ENCODE assay signal across 19 cellular contexts in genomic region chr4:87056884-87057283, GRCh38.
DNase-seq lines count a peak whose midpoint lies in the region; ATAC-seq and TF ChIP-seq lines count a peak whose summit lies in the region.
"Had no signal": no experiment of that assay in that cellular context is flagged by ENCODE, and none has a peak within 500 bp of the region (broad histone marks: within the 10 kb centered on the region; RNA-seq: fewer than 3 reads in every experiment).

No MANE protein-coding gene starts in this region.

- ATAC-seq in thoracic aorta (ENCODE audit: insufficient number of reproducible peaks, low FRiP score, low read depth): no peak
- ATAC-seq: K562, T-cell had no signal

- H3K4me1 ChIP-seq in mucosa of rectum (ENCODE audit: control insufficient read depth in 2 of 2, insufficient read depth in 2 of 2, low read length in 2 of 2): peaks cover 46 to 54% of the 10 kb centered on the region in 2 donors
- H3K4me1 ChIP-seq in thoracic aorta (ENCODE audit: control insufficient read depth in 1 of 2, low read depth in 2 of 2): peaks cover 65 to 94% of the 10 kb centered on the region in 2 donors

- H3K27me3 ChIP-seq in mucosa of rectum (ENCODE audit: control insufficient read depth in 2 of 2, insufficient read depth in 2 of 2, low read length in 2 of 2): no peaks in the 10 kb centered on the region
- H3K27me3 ChIP-seq in thoracic aorta (replicated peaks; ENCODE audit: insufficient read depth): no peaks in the 10 kb centered on the region

- H3K27ac ChIP-seq in angular gyrus (ENCODE audit: low read depth, low read length): peak overlapping the region; percentile 11
- H3K27ac ChIP-seq in mucosa of rectum (ENCODE audit: low read depth in 2 of 2, low read length in 2 of 2): peak overlapping the region; percentile 46 to 77
- H3K27ac ChIP-seq in thoracic aorta: peak overlapping the region; percentile 79 to 84
- H3K27ac ChIP-seq: 22Rv1 had no signal

- H3K4me3 ChIP-seq in mucosa of rectum (ENCODE audit: low read length in 2 of 2) (peak overlapping the region in 1 of 2 donors; percentile 14), thoracic aorta (no peak overlapping the region)
- H3K4me3 ChIP-seq: K562 had no signal

- DNase-seq in NCI-H82 (lab: John Stamatoyannopoulos, UW) (peak; percentile 38), NCI-H82 treated with DMSO at 0.1 percent for 48 hours (lab: John Stamatoyannopoulos, UW; ENCODE audit: unreplicated experiment) (no peak), thoracic aorta (ENCODE audit: low spot score) (no peak), NCI-H524 treated with DMSO at 0.1 percent for 48 hours (lab: John Stamatoyannopoulos, UW) (no peak), posterior vena cava (ENCODE audit: low spot score) (no peak), DMS 273 (lab: John Stamatoyannopoulos, UW; ENCODE audit: unreplicated experiment) (no peak)
- DNase-seq: activated CD4-positive, alpha-beta memory T cell treated with anti-CD3 and anti-CD28 coated beads, Interleukin-2, amount 10 ng/mL, durations not matched to agents 7 days and 5 days; activated T-cell treated with anti-CD3 and anti-CD28 coated beads, Interleukin-2, amount 50 U/mL, for 1 hour; COR-L47; effector CD8-positive, alpha-beta T cell; mesenchymal stem cell; NCI-H2029; stimulated activated CD4-positive, alpha-beta T cell treated with anti-CD3 and anti-CD28 coated beads, Interleukin-15, amount 100 ng/mL, for 24 hours; stimulated activated naive CD4-positive, alpha-beta T cell treated with Interleukin-2 at 50 U/mL for 16 hours; T-cell had no signal

- intact Hi-C loops in posterior vena cava (cut with DNase I): no loop called here

- no peak overlapping the region for H3K9ac ChIP-seq in mucosa of rectum (ENCODE audit: low read depth in 1 of 2, low read length in 2 of 2)

- H3K36me3 ChIP-seq in mucosa of rectum (ENCODE audit: control insufficient read depth in 2 of 2, insufficient read depth in 2 of 2, low read length in 2 of 2) (peaks cover 0 to 5% of the 10 kb centered on the region in 2 donors), thoracic aorta (no peaks in the 10 kb centered on the region)

- no peak for TF ChIP-seq CTCF in thoracic aorta (IDR thresholded peaks at IDR 0.05)

- no peaks in the 10 kb centered on the region for H3K9me3 ChIP-seq in mucosa of rectum (ENCODE audit: control insufficient read depth in 2 of 2, low read length in 2 of 2)
- H3K9me3 ChIP-seq in thoracic aorta: no peaks in the 10 kb centered on the region

Comparison
In these comparisons a context has a peak if more than half of its experiments do, and no peak if none do; other contexts are left out.
1. H3K27ac ChIP-seq: peak in every context shown above with its lines; median percentile 82 in thoracic aorta; 62 in mucosa of rectum; 11 in angular gyrus.